In the genomic region with DNA sequence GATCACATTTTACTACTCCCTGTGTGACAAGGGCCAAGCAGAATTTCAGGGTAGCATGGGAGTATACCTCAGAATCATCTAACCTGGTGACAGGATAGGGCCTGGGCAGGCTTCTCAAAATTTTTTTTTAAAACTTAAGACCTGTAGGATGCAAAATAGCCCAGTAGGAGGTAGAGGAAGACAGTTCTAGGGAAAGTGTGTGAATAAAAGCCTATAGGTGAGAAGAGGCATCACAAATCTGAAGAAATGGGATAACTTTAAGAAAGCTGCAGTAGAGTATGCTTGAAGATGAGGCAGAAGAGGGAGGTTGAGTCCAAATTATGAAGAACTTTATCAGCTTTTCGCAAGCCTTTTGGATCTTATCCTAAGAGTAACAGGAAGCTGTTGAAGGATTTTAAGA, we compare ENCODE assay signal across 11 cellular contexts. TPM values are rescaled to one million over a fixed set of nuclear protein-coding genes. Genes with fewer than 3 reads are reported as not detected.
DNase-seq lines count a peak whose midpoint lies in the region; ATAC-seq, FAIRE-seq and TF ChIP-seq lines count a peak whose summit lies in the region.
"Had no signal": no experiment of that assay in that cellular context is flagged by ENCODE, and none has a peak within 500 bp of the region (broad histone marks: within the 10 kb centered on the region; RNA-seq: fewer than 3 reads in every experiment).

No MANE protein-coding gene starts in this region.

- H3K4me3 ChIP-seq in AG10803 (ENCODE audit: low read length): no peak overlapping the region
- H3K4me3 ChIP-seq in GM06990 (replicated peaks; ENCODE audit: low read depth, low read length): no peak overlapping the region
- no peak overlapping the region for H3K4me3 ChIP-seq in PC-9
- no peak overlapping the region for H3K4me3 ChIP-seq in esophagus squamous epithelium
- no peak overlapping the region for H3K4me3 ChIP-seq in testis

- H3K27ac ChIP-seq in PC-9: no peak overlapping the region
- H3K27ac ChIP-seq in esophagus squamous epithelium: no peak overlapping the region
- H3K27ac ChIP-seq in testis: no peak overlapping the region

- no peaks in the 10 kb centered on the region; the same call in 1 of the 2 replicates for H3K9me3 ChIP-seq in PC-9 (ENCODE audit: insufficient read depth, low read depth)
- H3K9me3 ChIP-seq in esophagus squamous epithelium: no peaks in the 10 kb centered on the region
- no peaks in the 10 kb centered on the region for H3K9me3 ChIP-seq in testis

- DNase-seq in AG10803 (ENCODE audit: low read depth) (no peak), GM06990 (ENCODE audit: extremely low read depth, insufficient read length) (no peak), PC-9 (no peak), esophagus squamous epithelium (lab: John Stamatoyannopoulos, UW) (no peak), frontal cortex (ENCODE audit: low spot score in 2 of 2) (no peak), testis (no peak)
- DNase-seq: anterior cingulate cortex; stimulated activated CD4-positive, alpha-beta T cell treated with anti-CD3 and anti-CD28 coated beads, Interleukin-2, amount 100 ng/mL, for 48 hours; T1000 had no signal

- no peaks in the 10 kb centered on the region for H3K4me1 ChIP-seq in PC-9 (replicated peaks; ENCODE audit: insufficient read depth)
- H3K4me1 ChIP-seq in esophagus squamous epithelium: no peaks in the 10 kb centered on the region
- no peaks in the 10 kb centered on the region for H3K4me1 ChIP-seq in testis

- POLR2A ChIA-PET in PC-9 (lab: Charles Lee; ENCODE audit: unreplicated experiment): interaction anchor here (0.6 kb wide), 1 partner anchor 344 kb away, joined by 11 read pairs; no protein-coding TSS in a partner anchor

- H3K4me2 ChIP-seq in PC-9: no peak overlapping the region

- WGBS in esophagus squamous epithelium, 2 donors: 88 to 90% methylated on average over 1 of the region's 1 CpG
- WGBS in testis, 2 donors: 60 to 70% methylated on average over 1 of the region's 1 CpG

- no peaks in the 10 kb centered on the region for H3F3A ChIP-seq in PC-9 (ENCODE audit: insufficient read depth, low read depth)

- H3K27me3 ChIP-seq in GM06990 (replicated peaks; ENCODE audit: control insufficient read depth, insufficient read depth, low read length) (no peaks in the 10 kb centered on the region), PC-9 (ENCODE audit: insufficient read depth, low read depth) (no peaks in the 10 kb centered on the region), esophagus squamous epithelium (no peaks in the 10 kb centered on the region), testis (no peaks in the 10 kb centered on the region)

- BruUV-seq in PC-9 (replicated peaks; lab: Mats Ljungman, UMichigan): no TSS peak

- H4K20me1 ChIP-seq in PC-9 (ENCODE audit: insufficient read depth): no peaks in the 10 kb centered on the region

- TF ChIP-seq CTCF in AG10803 (conservative IDR thresholded peaks at IDR 0.05; ENCODE audit: low read length): peak; percentile 9; the same call in 1 of the 2 replicates
- peak; percentile 21 for TF ChIP-seq CTCF in GM06990 (IDR thresholded peaks at IDR 0.05; ENCODE audit: insufficient read depth, low read length, poor library complexity, severe bottlenecking)
- 0 out of 2 replicates have a peak, but pooled peaks have one; percentile 25 for TF ChIP-seq CTCF in PC-9 (conservative IDR thresholded peaks at IDR 0.05)
- TF ChIP-seq CTCF in esophagus squamous epithelium (IDR thresholded peaks at IDR 0.05): peak in 4 of 6 experiments; percentile 12 to 50 (median 22)
- no peak for TF ChIP-seq CTCF in testis (IDR thresholded peaks at IDR 0.05)

- no peak for FAIRE-seq in frontal cortex (lab: Jason Lieb, UNC)

- no peak for ATAC-seq in GM18519 (IDR thresholded peaks at IDR 0.05; ENCODE audit: low FRiP score, unreplicated experiment)
- no peak for ATAC-seq in GM18498 (IDR thresholded peaks at IDR 0.05; ENCODE audit: unreplicated experiment)

- H2AFZ ChIP-seq in PC-9: no peak overlapping the region

- H3K79me2 ChIP-seq in PC-9 (ENCODE audit: low read depth): no peaks in the 10 kb centered on the region

- H3K36me3 ChIP-seq in GM06990 (ENCODE audit: control insufficient read depth, insufficient read depth, low read length) (no peaks in the 10 kb centered on the region; the same call in none of the 2 replicates), PC-9 (ENCODE audit: low read depth) (no peaks in the 10 kb centered on the region), esophagus squamous epithelium (no peaks in the 10 kb centered on the region), testis (ENCODE audit: low read depth, missing control alignments) (no peaks in the 10 kb centered on the region)

- TF ChIP-seq POLR2A in esophagus squamous epithelium (IDR thresholded peaks at IDR 0.05) (no peak), testis (IDR thresholded peaks at IDR 0.05) (no peak)

- intact Hi-C loops in PC-9 (cut with micrococcal nuclease; ENCODE audit: unreplicated experiment) (no loop called here), esophagus squamous epithelium (cut with DNase I) (no loop called here), testis (cut with DNase I; ENCODE audit: low total_unique reads) (no loop called here)

- CTCF ChIA-PET in PC-9 (lab: Charles Lee): interaction anchor here (0.6 kb wide), 1 partner anchor 286 kb away, joined by 14 read pairs; no protein-coding TSS in a partner anchor

- H3K9me2 ChIP-seq in PC-9 (ENCODE audit: insufficient read depth): no peaks in the 10 kb centered on the region

RNA-seq across cellular contexts. Expression of a gene that starts 32.3 kb away (rescaled TPM):
- 41.6 and 44.9 TPM in 2 replicates for total RNA-seq in PC-9 (2021)
- total RNA-seq in esophagus squamous epithelium: 10 to 100 TPM in 1 of 4 donors, 1 to 10 TPM in 3; 7.2 to 15.3 (median 8.0) TPM
- 14.7 TPM for total RNA-seq in frontal cortex
- 10 to 100 TPM; 57.7 to 94.7 TPM for total RNA-seq in testis
- 42.4 TPM for polyA plus RNA-seq in testis (ENCODE audit: insufficient read depth, low read depth, low replicate concordance)

RNA-seq across cellular contexts. Expression of a gene that starts 57.0 kb away (rescaled TPM):
- 11.5 and 13.0 TPM in 2 replicates for total RNA-seq in PC-9 (2021)
- total RNA-seq in esophagus squamous epithelium: 1 to 10 TPM in 3 of 4 donors, under 1 TPM in 1; 0.83 to 5.1 (median 1.6) TPM
- 7.7 TPM for total RNA-seq in frontal cortex
- 1 to 10 TPM; 5.1 to 8.0 TPM for total RNA-seq in testis
- polyA plus RNA-seq in testis (ENCODE audit: insufficient read depth, low read depth, low replicate concordance): 3.2 TPM

Comparison
In these comparisons a context has a peak if more than half of its experiments do, and no peak if none do; other contexts are left out.
1. CTCF ChIP-seq: peak in AG10803 (single experiment), GM06990 (single experiment), PC-9 (single experiment) and esophagus squamous epithelium (4 of 6); none in testis (0 of 3).